ENCODE assay signal across 8 cellular contexts in genomic region chr16:85555549-85556455, GRCh38. TPM values are rescaled to one million over a fixed set of nuclear protein-coding genes. Genes with fewer than 3 reads are reported as not detected.
DNase-seq lines count a peak whose midpoint lies in the region; ATAC-seq and TF ChIP-seq lines count a peak whose summit lies in the region.

No MANE protein-coding gene starts in this region.

- peak overlapping the region; percentile 94 for H3K27ac Mint-ChIP-seq in HFFc6

- DNase-seq in DMS 273 (lab: John Stamatoyannopoulos, UW; ENCODE audit: unreplicated experiment): peak; percentile 88
- no peak for DNase-seq in HFFc6
- peak; percentile 14 for DNase-seq in RWPE1 (ENCODE audit: low spot score)
- DNase-seq in cerebellar cortex (ENCODE audit: low spot score): peak; percentile 42
- DNase-seq in lower leg skin (ENCODE audit: low spot score in 2 of 2): no peak
- peak in 1 of 2 donors; percentile 52 for DNase-seq in tibial artery
- no peak for DNase-seq in T1000 (lab: John Stamatoyannopoulos, UW)

- peaks cover 0 to 61% (median 20%) of the 10 kb centered on the region in 4 donors for H3K4me1 ChIP-seq in tibial artery

- peaks cover 7% of the 10 kb centered on the region for H3K36me3 Mint-ChIP-seq in HFFc6 (ENCODE audit: low read depth)

- H3K27ac ChIP-seq in RWPE1 (peak overlapping the region; percentile 99), tibial artery (peak overlapping the region; percentile 87 to 95)

- POLR2A ChIA-PET in RWPE1 (lab: Yijun Ruan, JAX; ENCODE audit: low non-redundant PET): interaction anchor here (0.6 to 0.7 kb wide), 3 partner anchors 41 to 214 kb away, joined by 3 to 10 read pairs (median 4); no protein-coding TSS in a partner anchor

- H3K36me3 ChIP-seq in tibial artery: no peaks in the 10 kb centered on the region

- intact Hi-C loops in lower leg skin (cut with DNase I; ENCODE audit: low total_unique reads) (no loop called here), tibial artery (cut with DNase I; ENCODE audit: low total_unique reads) (loop anchor here (1.0 to 10.0 kb wide), 4 partner anchors 38 to 1829 kb away; partner anchors contain the start of genes FBXO31 and GSE1)

- no peaks in the 10 kb centered on the region for H3K27me3 ChIP-seq in tibial artery

- WGBS in lower leg skin, 2 donors: 0% methylated on average over 48 to 51 of the region's 51 CpGs

- H3K4me1 Mint-ChIP-seq in HFFc6 (ENCODE audit: low read depth): peaks cover 27% of the 10 kb centered on the region

- TF ChIP-seq CTCF in HFFc6 (IDR thresholded peaks at IDR 0.05): no peak
- no peak for TF ChIP-seq CTCF in RWPE1 (conservative IDR thresholded peaks at IDR 0.05; ENCODE audit: low read depth)
- TF ChIP-seq CTCF in lower leg skin (IDR thresholded peaks at IDR 0.05): no peak
- no peak for TF ChIP-seq CTCF in tibial artery (IDR thresholded peaks at IDR 0.05)

- CTCF ChIA-PET in RWPE1 (lab: Yijun Ruan, JAX): interaction anchor here (0.5 to 3.3 kb wide), 5 partner anchors 26 to 84 kb away, joined by 3 to 24 read pairs (median 3); no protein-coding TSS in a partner anchor

- H3K4me3 Mint-ChIP-seq in HFFc6: peak overlapping the region; percentile 92

- no peaks in the 10 kb centered on the region for H3K9me3 Mint-ChIP-seq in HFFc6

- no peaks in the 10 kb centered on the region for H3K9me3 ChIP-seq in tibial artery

- TF ChIP-seq POLR2A in lower leg skin (IDR thresholded peaks at IDR 0.05): no peak

- H3K4me3 ChIP-seq in lower leg skin (ENCODE audit: low read depth, poor library complexity, severe bottlenecking) (peak overlapping the region; percentile 76), tibial artery (peak overlapping the region; percentile 90 to 91)

- H3K27me3 Mint-ChIP-seq in HFFc6 (ENCODE audit: insufficient read depth): no peaks in the 10 kb centered on the region; the same call in 1 of the 2 replicates

- ATAC-seq in HG03457 (IDR thresholded peaks at IDR 0.05; ENCODE audit: unreplicated experiment): no peak

RNA-seq across cellular contexts. Expression of gene GSE1, which starts 57.3 kb away (rescaled TPM):
- 10 to 100 TPM; 49.2 to 62.3 (median 58.1) TPM for total RNA-seq in HFFc6 (2021; fragmentation: NEBNext Ultra II Directional; extraction: Animal tissue kit (Norgen Biotek cat#: 25700))
- 100 to 1,000 TPM in 1 of 4 donors, 10 to 100 TPM in 3; 62.9 to 113 (median 69.9) TPM for total RNA-seq in lower leg skin

Comparison
In these comparisons a context has a peak if more than half of its experiments do, and no peak if none do; other contexts are left out.
1. DNase-seq: peak in DMS 273 (single experiment), RWPE1 (single experiment) and cerebellar cortex (single experiment); none in HFFc6 (single experiment), lower leg skin (0 of 2) and T1000 (single experiment).